ENCODE assay signal across 1 cellular context in the genomic region with DNA sequence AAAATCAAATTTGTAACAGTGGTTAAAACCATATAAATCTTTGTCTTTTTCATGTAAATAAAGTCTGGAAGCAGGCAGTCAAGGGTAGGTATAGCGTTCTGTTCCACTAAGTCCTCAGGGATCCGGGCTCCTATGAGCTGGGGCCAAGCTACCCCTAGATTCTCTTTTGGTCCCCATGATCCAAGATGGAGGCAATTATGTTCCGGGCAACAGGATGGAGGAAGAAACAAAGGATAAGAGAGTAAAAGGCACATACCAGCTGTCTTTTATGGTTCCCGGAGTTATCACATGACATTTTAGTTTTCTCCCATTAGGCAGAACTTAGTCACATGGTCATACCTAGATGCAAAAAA.
TF ChIP-seq lines count a peak whose summit lies in the region.

No MANE protein-coding gene starts in this region.

TF ChIP-seq in K562, 482 proteins besides CTCF, POLR2A, EP300 and RAD21 (continued from another document and continues in another):
- TF ChIP-seq, protein P1, sequence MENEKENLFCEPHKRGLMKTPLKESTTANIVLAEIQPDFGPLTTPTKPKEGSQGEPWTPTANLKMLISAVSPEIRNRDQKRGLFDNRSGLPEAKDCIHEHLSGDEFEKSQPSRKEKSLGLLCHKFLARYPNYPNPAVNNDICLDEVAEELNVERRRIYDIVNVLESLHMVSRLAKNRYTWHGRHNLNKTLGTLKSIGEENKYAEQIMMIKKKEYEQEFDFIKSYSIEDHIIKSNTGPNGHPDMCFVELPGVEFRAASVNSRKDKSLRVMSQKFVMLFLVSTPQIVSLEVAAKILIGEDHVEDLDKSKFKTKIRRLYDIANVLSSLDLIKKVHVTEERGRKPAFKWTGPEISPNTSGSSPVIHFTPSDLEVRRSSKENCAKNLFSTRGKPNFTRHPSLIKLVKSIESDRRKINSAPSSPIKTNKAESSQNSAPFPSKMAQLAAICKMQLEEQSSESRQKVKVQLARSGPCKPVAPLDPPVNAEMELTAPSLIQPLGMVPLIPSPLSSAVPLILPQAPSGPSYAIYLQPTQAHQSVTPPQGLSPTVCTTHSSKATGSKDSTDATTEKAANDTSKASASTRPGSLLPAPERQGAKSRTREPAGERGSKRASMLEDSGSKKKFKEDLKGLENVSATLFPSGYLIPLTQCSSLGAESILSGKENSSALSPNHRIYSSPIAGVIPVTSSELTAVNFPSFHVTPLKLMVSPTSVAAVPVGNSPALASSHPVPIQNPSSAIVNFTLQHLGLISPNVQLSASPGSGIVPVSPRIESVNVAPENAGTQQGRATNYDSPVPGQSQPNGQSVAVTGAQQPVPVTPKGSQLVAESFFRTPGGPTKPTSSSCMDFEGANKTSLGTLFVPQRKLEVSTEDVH (IDR thresholded peaks at IDR 0.05; ENCODE audit: low read depth, partially characterized antibody) = no peak
- TF ChIP-seq TCFL5 (CRISPR knock-in tag; conservative IDR thresholded peaks at IDR 0.05) (peak; percentile 83), SMARCE1 (IDR thresholded peaks at IDR 0.05) (no peak), SAFB2 (IDR thresholded peaks at IDR 0.05; ENCODE audit: borderline replicate concordance, low read depth, low read length, severe bottlenecking) (no peak), RFX5 (IDR thresholded peaks at IDR 0.05; ENCODE audit: low read depth, low read length) (no peak), PHF20 (IDR thresholded peaks at IDR 0.05; ENCODE audit: partially characterized antibody) (no peak), BCOR (IDR thresholded peaks at IDR 0.05) (no peak), LEF1 (IDR thresholded peaks at IDR 0.05) (no peak), TSC22D4 (tag; IDR thresholded peaks at IDR 0.05) (no peak), PTRF (tag; IDR thresholded peaks at IDR 0.05) (peak; percentile 84), CEBPG (CRISPR knock-in tag; IDR thresholded peaks at IDR 0.05) (no peak), CEBPG (tag; conservative IDR thresholded peaks at IDR 0.05 in 1 of 2, IDR thresholded peaks at IDR 0.05 in 1 of 2) (no peak), ZNF3 (CRISPR knock-in tag; IDR thresholded peaks at IDR 0.05) (no peak), MTF1 (CRISPR knock-in tag; IDR thresholded peaks at IDR 0.05; ENCODE audit: borderline replicate concordance) (no peak), MAFK (IDR thresholded peaks at IDR 0.05; ENCODE audit: low read length) (no peak), HCFC1 (IDR thresholded peaks at IDR 0.05; ENCODE audit: low read depth, low read length) (no peak), TGIF2 (CRISPR knock-in tag; IDR thresholded peaks at IDR 0.05) (no peak), ZNF184 (CRISPR knock-in tag; IDR thresholded peaks at IDR 0.05) (no peak), ZNF76 (CRISPR knock-in tag; IDR thresholded peaks at IDR 0.05; ENCODE audit: borderline replicate concordance) (peak; percentile 94), CHCHD3 (CRISPR knock-in tag; IDR thresholded peaks at IDR 0.05) (no peak), ZKSCAN1 (IDR thresholded peaks at IDR 0.05; ENCODE audit: low read depth, low read length) (no peak), ZC3H4 (CRISPR knock-in tag; IDR thresholded peaks at IDR 0.05; ENCODE audit: borderline replicate concordance) (no peak), CREB1 (IDR thresholded peaks at IDR 0.05) (no peak), CREB1 (CRISPR knock-in tag; IDR thresholded peaks at IDR 0.05) (no peak), POLR2AphosphoS2 (IDR thresholded peaks at IDR 0.05; ENCODE audit: low read length) (no peak), MTA1 (IDR thresholded peaks at IDR 0.05; ENCODE audit: borderline replicate concordance) (no peak), PPARD (CRISPR knock-in tag; IDR thresholded peaks at IDR 0.05) (no peak), NR2F6 (CRISPR knock-in tag; IDR thresholded peaks at IDR 0.05) (no peak), ZNF263 (CRISPR knock-in tag; IDR thresholded peaks at IDR 0.05; ENCODE audit: borderline replicate concordance) (no peak), JUND (IDR thresholded peaks at IDR 0.05; ENCODE audit: borderline replicate concordance, low read depth, low read length) (no peak), JUND (tag; IDR thresholded peaks at IDR 0.05; ENCODE audit: borderline replicate concordance, low read depth, low read length) (no peak), SAP30 (IDR thresholded peaks at IDR 0.05; ENCODE audit: borderline replicate concordance, insufficient read depth, low read depth, low read length, poor library complexity, severe bottlenecking) (no peak), MCM3 (IDR thresholded peaks at IDR 0.05) (no peak), CBFB (CRISPR knock-in tag; IDR thresholded peaks at IDR 0.05) (no peak), KDM5B (IDR thresholded peaks at IDR 0.05; ENCODE audit: insufficient replicate concordance, low read depth, low read length) (no peak), ZNF79 (CRISPR knock-in tag; IDR thresholded peaks at IDR 0.05; ENCODE audit: low read depth) (peak; percentile 88), HMGN3 (IDR thresholded peaks at IDR 0.05; ENCODE audit: borderline replicate concordance, extremely low read depth, insufficient read length, low read depth, low read length) (no peak), ZNF766 (CRISPR knock-in tag; conservative IDR thresholded peaks at IDR 0.05) (peak; percentile 57; the same call in 1 of the 2 replicates), CREBBP (IDR thresholded peaks at IDR 0.05; ENCODE audit: low read depth, low read length) (no peak), PTTG1 (tag; IDR thresholded peaks at IDR 0.05; ENCODE audit: low read depth) (peak; percentile 90), RBBP5 (IDR thresholded peaks at IDR 0.05; ENCODE audit: borderline replicate concordance, insufficient read depth, low read length, poor library complexity, severe bottlenecking) (no peak), CXXC5 (CRISPR knock-in tag; IDR thresholded peaks at IDR 0.05) (peak; percentile 65)
- TF ChIP-seq, protein P2, sequence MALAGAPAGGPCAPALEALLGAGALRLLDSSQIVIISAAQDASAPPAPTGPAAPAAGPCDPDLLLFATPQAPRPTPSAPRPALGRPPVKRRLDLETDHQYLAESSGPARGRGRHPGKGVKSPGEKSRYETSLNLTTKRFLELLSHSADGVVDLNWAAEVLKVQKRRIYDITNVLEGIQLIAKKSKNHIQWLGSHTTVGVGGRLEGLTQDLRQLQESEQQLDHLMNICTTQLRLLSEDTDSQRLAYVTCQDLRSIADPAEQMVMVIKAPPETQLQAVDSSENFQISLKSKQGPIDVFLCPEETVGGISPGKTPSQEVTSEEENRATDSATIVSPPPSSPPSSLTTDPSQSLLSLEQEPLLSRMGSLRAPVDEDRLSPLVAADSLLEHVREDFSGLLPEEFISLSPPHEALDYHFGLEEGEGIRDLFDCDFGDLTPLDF (CRISPR knock-in tag; IDR thresholded peaks at IDR 0.05) = no peak
- TF ChIP-seq, protein P3, sequence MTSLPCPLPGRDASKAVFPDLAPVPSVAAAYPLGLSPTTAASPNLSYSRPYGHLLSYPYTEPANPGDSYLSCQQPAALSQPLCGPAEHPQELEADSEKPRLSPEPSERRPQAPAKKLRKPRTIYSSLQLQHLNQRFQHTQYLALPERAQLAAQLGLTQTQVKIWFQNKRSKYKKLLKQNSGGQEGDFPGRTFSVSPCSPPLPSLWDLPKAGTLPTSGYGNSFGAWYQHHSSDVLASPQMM (CRISPR knock-in tag; IDR thresholded peaks at IDR 0.05) = no peak
- TF ChIP-seq, protein P4, sequence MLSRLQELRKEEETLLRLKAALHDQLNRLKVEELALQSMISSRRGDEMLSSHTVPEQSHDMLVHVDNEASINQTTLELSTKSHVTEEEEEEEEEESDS (CRISPR knock-in tag; IDR thresholded peaks at IDR 0.05) = no peak
- TF ChIP-seq, protein P5, sequence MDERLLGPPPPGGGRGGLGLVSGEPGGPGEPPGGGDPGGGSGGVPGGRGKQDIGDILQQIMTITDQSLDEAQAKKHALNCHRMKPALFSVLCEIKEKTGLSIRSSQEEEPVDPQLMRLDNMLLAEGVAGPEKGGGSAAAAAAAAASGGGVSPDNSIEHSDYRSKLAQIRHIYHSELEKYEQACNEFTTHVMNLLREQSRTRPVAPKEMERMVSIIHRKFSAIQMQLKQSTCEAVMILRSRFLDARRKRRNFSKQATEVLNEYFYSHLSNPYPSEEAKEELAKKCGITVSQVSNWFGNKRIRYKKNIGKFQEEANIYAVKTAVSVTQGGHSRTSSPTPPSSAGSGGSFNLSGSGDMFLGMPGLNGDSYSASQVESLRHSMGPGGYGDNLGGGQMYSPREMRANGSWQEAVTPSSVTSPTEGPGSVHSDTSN (CRISPR knock-in tag; IDR thresholded peaks at IDR 0.05; ENCODE audit: low read depth) = no peak
- TF ChIP-seq, protein P5 (tag; conservative IDR thresholded peaks at IDR 0.05; ENCODE audit: low read depth) = no peak
- TF ChIP-seq, protein P6, sequence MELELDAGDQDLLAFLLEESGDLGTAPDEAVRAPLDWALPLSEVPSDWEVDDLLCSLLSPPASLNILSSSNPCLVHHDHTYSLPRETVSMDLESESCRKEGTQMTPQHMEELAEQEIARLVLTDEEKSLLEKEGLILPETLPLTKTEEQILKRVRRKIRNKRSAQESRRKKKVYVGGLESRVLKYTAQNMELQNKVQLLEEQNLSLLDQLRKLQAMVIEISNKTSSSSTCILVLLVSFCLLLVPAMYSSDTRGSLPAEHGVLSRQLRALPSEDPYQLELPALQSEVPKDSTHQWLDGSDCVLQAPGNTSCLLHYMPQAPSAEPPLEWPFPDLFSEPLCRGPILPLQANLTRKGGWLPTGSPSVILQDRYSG (tag; conservative IDR thresholded peaks at IDR 0.05; ENCODE audit: low read depth) = 0 out of 2 replicates have a peak, but pooled peaks have one; percentile 31
- TF ChIP-seq, protein P7, sequence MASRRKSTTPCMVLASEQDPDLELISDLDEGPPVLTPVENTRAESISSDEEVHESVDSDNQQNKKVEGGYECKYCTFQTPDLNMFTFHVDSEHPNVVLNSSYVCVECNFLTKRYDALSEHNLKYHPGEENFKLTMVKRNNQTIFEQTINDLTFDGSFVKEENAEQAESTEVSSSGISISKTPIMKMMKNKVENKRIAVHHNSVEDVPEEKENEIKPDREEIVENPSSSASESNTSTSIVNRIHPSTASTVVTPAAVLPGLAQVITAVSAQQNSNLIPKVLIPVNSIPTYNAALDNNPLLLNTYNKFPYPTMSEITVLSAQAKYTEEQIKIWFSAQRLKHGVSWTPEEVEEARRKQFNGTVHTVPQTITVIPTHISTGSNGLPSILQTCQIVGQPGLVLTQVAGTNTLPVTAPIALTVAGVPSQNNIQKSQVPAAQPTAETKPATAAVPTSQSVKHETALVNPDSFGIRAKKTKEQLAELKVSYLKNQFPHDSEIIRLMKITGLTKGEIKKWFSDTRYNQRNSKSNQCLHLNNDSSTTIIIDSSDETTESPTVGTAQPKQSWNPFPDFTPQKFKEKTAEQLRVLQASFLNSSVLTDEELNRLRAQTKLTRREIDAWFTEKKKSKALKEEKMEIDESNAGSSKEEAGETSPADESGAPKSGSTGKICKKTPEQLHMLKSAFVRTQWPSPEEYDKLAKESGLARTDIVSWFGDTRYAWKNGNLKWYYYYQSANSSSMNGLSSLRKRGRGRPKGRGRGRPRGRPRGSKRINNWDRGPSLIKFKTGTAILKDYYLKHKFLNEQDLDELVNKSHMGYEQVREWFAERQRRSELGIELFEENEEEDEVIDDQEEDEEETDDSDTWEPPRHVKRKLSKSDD (conservative IDR thresholded peaks at IDR 0.05; ENCODE audit: low read length) = no peak
- TF ChIP-seq, protein P8, sequence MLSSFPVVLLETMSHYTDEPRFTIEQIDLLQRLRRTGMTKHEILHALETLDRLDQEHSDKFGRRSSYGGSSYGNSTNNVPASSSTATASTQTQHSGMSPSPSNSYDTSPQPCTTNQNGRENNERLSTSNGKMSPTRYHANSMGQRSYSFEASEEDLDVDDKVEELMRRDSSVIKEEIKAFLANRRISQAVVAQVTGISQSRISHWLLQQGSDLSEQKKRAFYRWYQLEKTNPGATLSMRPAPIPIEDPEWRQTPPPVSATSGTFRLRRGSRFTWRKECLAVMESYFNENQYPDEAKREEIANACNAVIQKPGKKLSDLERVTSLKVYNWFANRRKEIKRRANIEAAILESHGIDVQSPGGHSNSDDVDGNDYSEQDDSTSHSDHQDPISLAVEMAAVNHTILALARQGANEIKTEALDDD (IDR thresholded peaks at IDR 0.05) = no peak
- TF ChIP-seq, protein P9, sequence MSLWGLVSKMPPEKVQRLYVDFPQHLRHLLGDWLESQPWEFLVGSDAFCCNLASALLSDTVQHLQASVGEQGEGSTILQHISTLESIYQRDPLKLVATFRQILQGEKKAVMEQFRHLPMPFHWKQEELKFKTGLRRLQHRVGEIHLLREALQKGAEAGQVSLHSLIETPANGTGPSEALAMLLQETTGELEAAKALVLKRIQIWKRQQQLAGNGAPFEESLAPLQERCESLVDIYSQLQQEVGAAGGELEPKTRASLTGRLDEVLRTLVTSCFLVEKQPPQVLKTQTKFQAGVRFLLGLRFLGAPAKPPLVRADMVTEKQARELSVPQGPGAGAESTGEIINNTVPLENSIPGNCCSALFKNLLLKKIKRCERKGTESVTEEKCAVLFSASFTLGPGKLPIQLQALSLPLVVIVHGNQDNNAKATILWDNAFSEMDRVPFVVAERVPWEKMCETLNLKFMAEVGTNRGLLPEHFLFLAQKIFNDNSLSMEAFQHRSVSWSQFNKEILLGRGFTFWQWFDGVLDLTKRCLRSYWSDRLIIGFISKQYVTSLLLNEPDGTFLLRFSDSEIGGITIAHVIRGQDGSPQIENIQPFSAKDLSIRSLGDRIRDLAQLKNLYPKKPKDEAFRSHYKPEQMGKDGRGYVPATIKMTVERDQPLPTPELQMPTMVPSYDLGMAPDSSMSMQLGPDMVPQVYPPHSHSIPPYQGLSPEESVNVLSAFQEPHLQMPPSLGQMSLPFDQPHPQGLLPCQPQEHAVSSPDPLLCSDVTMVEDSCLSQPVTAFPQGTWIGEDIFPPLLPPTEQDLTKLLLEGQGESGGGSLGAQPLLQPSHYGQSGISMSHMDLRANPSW (CRISPR knock-in tag; IDR thresholded peaks at IDR 0.05) = no peak
- TF ChIP-seq, protein P10, sequence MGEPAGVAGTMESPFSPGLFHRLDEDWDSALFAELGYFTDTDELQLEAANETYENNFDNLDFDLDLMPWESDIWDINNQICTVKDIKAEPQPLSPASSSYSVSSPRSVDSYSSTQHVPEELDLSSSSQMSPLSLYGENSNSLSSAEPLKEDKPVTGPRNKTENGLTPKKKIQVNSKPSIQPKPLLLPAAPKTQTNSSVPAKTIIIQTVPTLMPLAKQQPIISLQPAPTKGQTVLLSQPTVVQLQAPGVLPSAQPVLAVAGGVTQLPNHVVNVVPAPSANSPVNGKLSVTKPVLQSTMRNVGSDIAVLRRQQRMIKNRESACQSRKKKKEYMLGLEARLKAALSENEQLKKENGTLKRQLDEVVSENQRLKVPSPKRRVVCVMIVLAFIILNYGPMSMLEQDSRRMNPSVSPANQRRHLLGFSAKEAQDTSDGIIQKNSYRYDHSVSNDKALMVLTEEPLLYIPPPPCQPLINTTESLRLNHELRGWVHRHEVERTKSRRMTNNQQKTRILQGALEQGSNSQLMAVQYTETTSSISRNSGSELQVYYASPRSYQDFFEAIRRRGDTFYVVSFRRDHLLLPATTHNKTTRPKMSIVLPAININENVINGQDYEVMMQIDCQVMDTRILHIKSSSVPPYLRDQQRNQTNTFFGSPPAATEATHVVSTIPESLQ (CRISPR knock-in tag; IDR thresholded peaks at IDR 0.05) = no peak
